Comparison of ENCODE assay signal across 21 cellular contexts in the genomic region with DNA sequence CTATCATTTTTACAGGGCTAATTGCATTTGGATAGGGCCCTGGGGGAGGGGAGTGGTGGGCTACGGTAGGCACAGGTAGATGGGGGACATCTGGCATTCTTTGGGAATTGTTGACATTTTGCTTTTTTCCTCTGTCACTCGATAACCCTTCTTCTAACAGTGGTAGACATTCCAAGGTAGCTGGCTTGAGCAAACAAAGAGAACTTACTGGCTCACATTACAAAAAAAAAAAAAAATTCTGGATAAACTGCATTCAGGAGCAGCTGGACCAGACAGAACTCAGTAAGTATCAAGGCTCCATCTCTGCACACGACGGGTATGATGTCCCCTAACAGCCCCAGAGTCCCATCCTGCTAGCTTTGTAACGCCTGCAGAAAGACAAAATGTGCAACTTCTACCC.
DNase-seq lines count a peak whose midpoint lies in the region; ATAC-seq, FAIRE-seq and TF ChIP-seq lines count a peak whose summit lies in the region.
"Had no signal": no experiment of that assay in that cellular context is flagged by ENCODE, and none has a peak within 500 bp of the region (broad histone marks: within the 10 kb centered on the region; RNA-seq: fewer than 3 reads in every experiment).

No MANE protein-coding gene starts in this region.

- POLR2A ChIA-PET in activated B cell treated with CpG ODN at 0.5 μM for 24 hours (lab: Charles Lee) = interaction anchor here (0.6 kb wide), 1 partner anchor 180 kb away, joined by 3 read pairs; no protein-coding TSS in a partner anchor

- H3K27ac ChIP-seq in BLaER1 (peak overlapping the region; percentile 4; the same call in 1 of the 2 replicates), spleen (no peak overlapping the region)
- H3K27ac ChIP-seq: KMS-11, PC-9 had no signal

- H3K27me3 ChIP-seq in BLaER1 (no peaks in the 10 kb centered on the region), spleen (replicated peaks in 1 of 7) (no peaks in the 10 kb centered on the region)

- H3K4me3 Mint-ChIP-seq in activated B cell treated with CpG ODN at 0.5 μM for 24 hours (no peak overlapping the region), endothelial cell (ENCODE audit: unreplicated experiment) (no peak overlapping the region)
- H3K4me3 Mint-ChIP-seq: H9 had no signal

- H3K9me3 Mint-ChIP-seq in activated B cell treated with CpG ODN at 0.5 μM for 24 hours (peaks cover 2% of the 10 kb centered on the region), endothelial cell (ENCODE audit: unreplicated experiment) (no peaks in the 10 kb centered on the region)

- H3K36me3 ChIP-seq in BLaER1 = no peaks in the 10 kb centered on the region
- no peaks in the 10 kb centered on the region for H3K36me3 ChIP-seq in spleen

- no peak overlapping the region for H3K4me3 ChIP-seq in BLaER1
- no peak overlapping the region for H3K4me3 ChIP-seq in spleen
- H3K4me3 ChIP-seq: GM12878, PC-9 had no signal

- TF ChIP-seq CTCF in activated B cell treated with CpG ODN at 0.5 μM for 24 hours (IDR thresholded peaks at IDR 0.05) (no peak), spleen (IDR thresholded peaks at IDR 0.05 in 8 of 11, conservative IDR thresholded peaks at IDR 0.05 in 3 of 11) (no peak), endothelial cell (IDR thresholded peaks at IDR 0.05; ENCODE audit: unreplicated experiment) (no peak)

- H3K4me1 Mint-ChIP-seq in activated B cell treated with CpG ODN at 0.5 μM for 24 hours (peaks cover 60% of the 10 kb centered on the region), endothelial cell (ENCODE audit: unreplicated experiment) (peaks cover 8% of the 10 kb centered on the region)

- H3K36me3 Mint-ChIP-seq in activated B cell treated with CpG ODN at 0.5 μM for 24 hours (ENCODE audit: low read depth) = no peaks in the 10 kb centered on the region
- H3K36me3 Mint-ChIP-seq in endothelial cell (ENCODE audit: low read depth, unreplicated experiment) = no peaks in the 10 kb centered on the region

- no peak for ATAC-seq in activated B cell treated with CpG ODN at 0.5 μM for 24 hours (ENCODE audit: low read depth)
- ATAC-seq in activated CD4-positive, CD25-positive, alpha-beta regulatory T cell treated with anti-CD3 and anti-CD28 coated beads, Interleukin-2, amount 50 U/mL, for 24 hours = no peak
- ATAC-seq: GM12878 had no signal

- H3K4me2 ChIP-seq in BLaER1 = peak overlapping the region; percentile 55; the same call in 1 of the 2 replicates
- H3K4me2 ChIP-seq: KMS-11, PC-9, SK-N-SH had no signal

- TF ChIP-seq POLR2A in spleen (IDR thresholded peaks at IDR 0.05) = no peak

- DNase-seq in NCI-H2171 (lab: John Stamatoyannopoulos, UW) (peak; percentile 46), activated B cell treated with CpG ODN at 0.5 μM for 24 hours (no peak), spleen (no peak), endothelial cell (ENCODE audit: low spot score) (no peak), RCC 7860 (ENCODE audit: low spot score) (no peak)
- DNase-seq: DMS79 treated with DMSO at 0.1 percent for 48 hours, H9, MV-4-11, NCI-H1105 treated with DMSO at 0.1 percent for 48 hours, NCI-H1694 treated with DMSO at 0.1 percent for 48 hours, NCI-H226, NCI-H524, PC-9, SIG-M5, SK-N-SH had no signal

- peak overlapping the region; percentile 30 for H3K27ac Mint-ChIP-seq in activated B cell treated with CpG ODN at 0.5 μM for 24 hours
- H3K27ac Mint-ChIP-seq in endothelial cell (ENCODE audit: unreplicated experiment) = no peak overlapping the region
- H3K27ac Mint-ChIP-seq: H9 had no signal

- H3K27me3 Mint-ChIP-seq in activated B cell treated with CpG ODN at 0.5 μM for 24 hours (no peaks in the 10 kb centered on the region), endothelial cell (ENCODE audit: unreplicated experiment) (peaks cover 3% of the 10 kb centered on the region)

- H3K4me1 ChIP-seq in BLaER1 = peaks cover 87% of the 10 kb centered on the region
- peaks cover 0 to 25% (median 11%) of the 10 kb centered on the region in 6 donors for H3K4me1 ChIP-seq in spleen

- H3K9me3 ChIP-seq in BLaER1 (0 out of 2 replicates have a peak, but pooled peaks cover 1% of the 10 kb centered on the region), spleen (peaks cover 0 to 4% (median 2%) of the 10 kb centered on the region in 8 donors)
- H3K9me3 ChIP-seq: SK-N-SH had no signal

- no peak for TF ChIP-seq RAD21 in Ishikawa (IDR thresholded peaks at IDR 0.05; ENCODE audit: low read depth)

- CTCF ChIA-PET in activated B cell treated with CpG ODN at 0.5 μM for 24 hours (lab: Charles Lee) = no interaction called here

- no peak for TF ChIP-seq EP300 in Ishikawa (IDR thresholded peaks at IDR 0.05; ENCODE audit: borderline replicate concordance)

- no peaks in the 10 kb centered on the region for H4K20me1 ChIP-seq in BLaER1

- no peak overlapping the region for H3K9ac ChIP-seq in BLaER1
- H3K9ac ChIP-seq: KMS-11, SK-N-SH had no signal

- no peak for FAIRE-seq in RCC 7860 (lab: Jason Lieb, UNC)
- FAIRE-seq: A204.1, GM12878 had no signal

- 88 to 98% (median 90%) methylated on average over 5 of the region's 5 CpGs for WGBS in spleen, 5 donors

- intact Hi-C loops in activated B cell treated with CpG ODN at 0.5 μM for 24 hours (cut with micrococcal nuclease) (loop anchor here (5.0 to 10.0 kb wide), 2 partner anchors 104 to 186 kb away; no protein-coding TSS in a partner anchor), spleen (cut with DNase I; ENCODE audit: low total_unique reads) (no loop called here)

TF ChIP-seq in Ishikawa, 13 proteins besides CTCF, POLR2A, EP300 and RAD21:
- TF ChIP-seq TEAD4 (IDR thresholded peaks at IDR 0.05) (peak; percentile 67), TCF12 (IDR thresholded peaks at IDR 0.05; ENCODE audit: low read depth) (no peak)
TF ChIP-seq in Ishikawa: peak in this region for 1.
